ENCODE assay signal across 9 cellular contexts in genomic region chr9:97220894-97221477, GRCh38.
DNase-seq lines count a peak whose midpoint lies in the region; ATAC-seq and TF ChIP-seq lines count a peak whose summit lies in the region.
"Had no signal": no experiment of that assay in that cellular context is flagged by ENCODE, and none has a peak within 500 bp of the region (broad histone marks: within the 10 kb centered on the region; RNA-seq: fewer than 3 reads in every experiment).

No MANE protein-coding gene starts in this region.

- no peaks in the 10 kb centered on the region for H3K9me3 Mint-ChIP-seq in activated naive CD4-positive, alpha-beta T cell treated with anti-CD3 and anti-CD28 coated beads, Interleukin-2, amount 10 ng/mL, durations not matched to agents 7 days and 5 days
- H3K9me3 Mint-ChIP-seq in mesothelial cell of epicardium = no peaks in the 10 kb centered on the region

- H3K36me3 Mint-ChIP-seq in activated naive CD4-positive, alpha-beta T cell treated with anti-CD3 and anti-CD28 coated beads, Interleukin-2, amount 10 ng/mL, durations not matched to agents 7 days and 5 days = peaks cover 3% of the 10 kb centered on the region
- H3K36me3 Mint-ChIP-seq in mesothelial cell of epicardium = no peaks in the 10 kb centered on the region

- peaks cover 9% of the 10 kb centered on the region for H3K4me1 Mint-ChIP-seq in activated naive CD4-positive, alpha-beta T cell treated with anti-CD3 and anti-CD28 coated beads, Interleukin-2, amount 10 ng/mL, durations not matched to agents 7 days and 5 days
- peaks cover 6% of the 10 kb centered on the region for H3K4me1 Mint-ChIP-seq in mesothelial cell of epicardium

- DNase-seq in activated naive CD4-positive, alpha-beta T cell treated with anti-CD3 and anti-CD28 coated beads, Interleukin-2, amount 10 ng/mL, durations not matched to agents 7 days and 5 days = no peak
- no peak for DNase-seq in activated naive CD4-positive, alpha-beta T cell (lab: John Stamatoyannopoulos, UW)
- DNase-seq in choroid plexus epithelial cell (ENCODE audit: low read depth) (no peak), mesothelial cell of epicardium (ENCODE audit: low spot score in 2 of 2, unreplicated experiment in 2 of 2) (no peak), aorta (no peak), HEK293T (ENCODE audit: extremely low spot score) (no peak)
- DNase-seq: DMS153 had no signal

- peak overlapping the region; percentile 66 for H3K4me3 Mint-ChIP-seq in activated naive CD4-positive, alpha-beta T cell treated with anti-CD3 and anti-CD28 coated beads, Interleukin-2, amount 10 ng/mL, durations not matched to agents 7 days and 5 days
- H3K4me3 Mint-ChIP-seq in mesothelial cell of epicardium = peak overlapping the region; percentile 71

- no peaks in the 10 kb centered on the region for H3K4me1 ChIP-seq in aorta (ENCODE audit: control insufficient read depth in 1 of 2, insufficient read depth in 2 of 2, low read length in 2 of 2)

- TF ChIP-seq CTCF in choroid plexus epithelial cell (conservative IDR thresholded peaks at IDR 0.05; ENCODE audit: low read depth, low read length) = no peak
- TF ChIP-seq CTCF in mesothelial cell of epicardium (IDR thresholded peaks at IDR 0.05; ENCODE audit: unreplicated experiment) = no peak

- H3K27me3 ChIP-seq in aorta (ENCODE audit: control insufficient read depth in 1 of 2, insufficient read depth in 2 of 2, low read length in 1 of 2) = no peaks in the 10 kb centered on the region

- POLR2A ChIA-PET in HEK293T (lab: Yijun Ruan, JAX) = interaction anchor here (2.7 kb wide), 1 partner anchor 17 kb away, joined by 21 read pairs; no protein-coding TSS in a partner anchor

- WGBS in aorta, 2 donors = 3 to 5% methylated on average over 44 of the region's 44 CpGs

- no peaks in the 10 kb centered on the region for H3K9me3 ChIP-seq in aorta (ENCODE audit: control insufficient read depth, low read length)

- intact Hi-C loops in aorta (cut with DNase I) = no loop called here

- H3K27ac Mint-ChIP-seq in activated naive CD4-positive, alpha-beta T cell treated with anti-CD3 and anti-CD28 coated beads, Interleukin-2, amount 10 ng/mL, durations not matched to agents 7 days and 5 days = no peak overlapping the region
- no peak overlapping the region for H3K27ac Mint-ChIP-seq in mesothelial cell of epicardium

- H3K27ac ChIP-seq in aorta (ENCODE audit: low read depth in 1 of 2, low read length in 2 of 2) = no peak overlapping the region

- H3K36me3 ChIP-seq in aorta (ENCODE audit: control insufficient read depth in 1 of 2, insufficient read depth in 2 of 2, low read length in 1 of 2) = no peaks in the 10 kb centered on the region

- peak; percentile 50 for ATAC-seq in aorta (ENCODE audit: low FRiP score)
- ATAC-seq in GM21619 (IDR thresholded peaks at IDR 0.05; ENCODE audit: unreplicated experiment) = no peak
- no peak for ATAC-seq in HG02852 (IDR thresholded peaks at IDR 0.05; ENCODE audit: unreplicated experiment)

- CTCF ChIA-PET in activated naive CD4-positive, alpha-beta T cell treated with anti-CD3 and anti-CD28 coated beads, Interleukin-2, amount 10 ng/mL, durations not matched to agents 7 days and 5 days (lab: Charles Lee) = interaction anchor here (1.3 kb wide), 1 partner anchor 346 kb away, joined by 3 read pairs; no protein-coding TSS in a partner anchor
- CTCF ChIA-PET in HEK293T (lab: Yijun Ruan, JAX) = no interaction called here

- peaks cover 44% of the 10 kb centered on the region for H3K27me3 Mint-ChIP-seq in activated naive CD4-positive, alpha-beta T cell treated with anti-CD3 and anti-CD28 coated beads, Interleukin-2, amount 10 ng/mL, durations not matched to agents 7 days and 5 days
- H3K27me3 Mint-ChIP-seq in mesothelial cell of epicardium (ENCODE audit: low read depth) = peaks cover 92% of the 10 kb centered on the region

- H3K4me3 ChIP-seq in choroid plexus epithelial cell (ENCODE audit: low read depth, low read length) (peak overlapping the region; percentile 20), aorta (ENCODE audit: low read length in 2 of 2) (no peak overlapping the region)

TF ChIP-seq in HEK293T, 16 proteins besides CTCF, POLR2A, EP300 and RAD21:
- TF ChIP-seq HDGF (IDR thresholded peaks at IDR 0.05; ENCODE audit: borderline replicate concordance) (no peak), CTBP1 (IDR thresholded peaks at IDR 0.05; ENCODE audit: borderline replicate concordance) (no peak), NFRKB (IDR thresholded peaks at IDR 0.05) (no peak), FOXM1 (IDR thresholded peaks at IDR 0.05; ENCODE audit: borderline replicate concordance) (no peak), SP1 (IDR thresholded peaks at IDR 0.05) (no peak), L3MBTL2 (conservative IDR thresholded peaks at IDR 0.05) (no peak), TARDBP (IDR thresholded peaks at IDR 0.05) (no peak), SUZ12 (IDR thresholded peaks at IDR 0.05) (no peak), ZNF384 (IDR thresholded peaks at IDR 0.05) (no peak), ARNT (IDR thresholded peaks at IDR 0.05) (no peak), FOXK2 (IDR thresholded peaks at IDR 0.05) (no peak), LEF1 (IDR thresholded peaks at IDR 0.05; ENCODE audit: borderline replicate concordance) (no peak), FOXA1 (IDR thresholded peaks at IDR 0.05) (no peak)
- TF ChIP-seq, protein P1, sequence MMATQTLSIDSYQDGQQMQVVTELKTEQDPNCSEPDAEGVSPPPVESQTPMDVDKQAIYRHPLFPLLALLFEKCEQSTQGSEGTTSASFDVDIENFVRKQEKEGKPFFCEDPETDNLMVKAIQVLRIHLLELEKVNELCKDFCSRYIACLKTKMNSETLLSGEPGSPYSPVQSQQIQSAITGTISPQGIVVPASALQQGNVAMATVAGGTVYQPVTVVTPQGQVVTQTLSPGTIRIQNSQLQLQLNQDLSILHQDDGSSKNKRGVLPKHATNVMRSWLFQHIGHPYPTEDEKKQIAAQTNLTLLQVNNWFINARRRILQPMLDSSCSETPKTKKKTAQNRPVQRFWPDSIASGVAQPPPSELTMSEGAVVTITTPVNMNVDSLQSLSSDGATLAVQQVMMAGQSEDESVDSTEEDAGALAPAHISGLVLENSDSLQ (IDR thresholded peaks at IDR 0.05) = no peak
